In the genomic region with DNA sequence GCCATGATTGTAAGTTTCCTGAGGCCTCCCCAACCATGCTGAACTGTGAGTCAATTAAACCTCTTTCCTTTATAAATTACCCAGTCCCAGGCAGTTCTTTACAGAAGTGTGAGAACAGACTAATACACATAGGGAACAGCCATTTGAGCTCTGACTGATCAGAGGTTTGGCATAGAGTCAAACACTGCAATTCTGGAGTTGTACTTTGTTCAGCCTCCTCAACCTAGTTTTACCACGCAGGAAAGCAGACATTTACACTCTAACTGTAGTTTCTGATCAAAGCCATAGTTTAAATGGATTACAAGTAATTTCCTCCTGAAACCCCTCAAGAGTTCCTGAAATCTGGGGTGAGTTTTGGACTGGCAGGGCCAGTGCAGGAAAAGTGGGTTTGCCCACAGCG, we compare ENCODE assay signal across 23 cellular contexts.
"Had no signal": no experiment of that assay in that cellular context is flagged by ENCODE, and none has a peak within 500 bp of the region (broad histone marks: within the 10 kb centered on the region; RNA-seq: fewer than 3 reads in every experiment).

No MANE protein-coding gene starts in this region.

- H3K36me3 ChIP-seq: neural progenitor cell, ovary, stomach, thoracic aorta, thyroid gland, transverse colon, upper lobe of right lung, uterus had no signal

- H3K4me3 ChIP-seq: neural progenitor cell, ovary, psoas muscle, skin epidermis, stomach, thoracic aorta, thyroid gland, transverse colon, upper lobe of right lung, uterus had no signal

- H3K27me3 ChIP-seq: neural progenitor cell, ovary, stomach, thyroid gland, transverse colon, upper lobe of right lung, uterus had no signal

- DNase-seq: naive thymus-derived CD4-positive, alpha-beta T cell; natural killer cell; occipital lobe; ovary; psoas muscle; right cardiac atrium; stimulated activated CD4-positive, alpha-beta T cell treated with anti-CD3 and anti-CD28 coated beads, Interleukin-15, amount 100 ng/mL, for 24 hours; stimulated activated CD4-positive, alpha-beta T cell treated with anti-CD3 and anti-CD28 coated beads, Interleukin-2, amount 100 ng/mL, for 24 hours; stimulated activated CD4-positive, alpha-beta T cell treated with anti-CD3 and anti-CD28 coated beads, Interleukin-2, amount 100 ng/mL, for 48 hours; stimulated activated CD4-positive, alpha-beta T cell treated with anti-CD3 and anti-CD28 coated beads, Interleukin-4, amount 100 ng/mL, for 24 hours; stimulated activated naive B cell treated with anti-CD40 and anti-IgM and Interleukin-4, amounts not matched to agents 10 μg/mL and 1 μg/mL and 100 μg/mL, for 72 hours; stimulated activated naive CD4-positive, alpha-beta T cell treated with Interleukin-2 at 50 U/mL for 16 hours; stomach; thyroid gland; transverse colon; upper lobe of right lung; uterus had no signal

- H3K9me3 ChIP-seq: ovary, psoas muscle, thoracic aorta, thyroid gland, transverse colon, upper lobe of right lung, uterus had no signal

- H3K4me1 ChIP-seq: parathyroid adenoma, psoas muscle, thyroid gland, uterus had no signal

- ATAC-seq: naive thymus-derived CD4-positive, alpha-beta T cell; natural killer cell; psoas muscle; right cardiac atrium; sciatic nerve; stimulated activated effector memory CD8-positive, alpha-beta T cell treated with anti-CD3 and anti-CD28 coated beads, Interleukin-12 subunit alpha, Interleukin-12 subunit beta, amount 100 ng/mL, for 72 hours; stimulated activated naive B cell treated with anti-CD40 and anti-IgM and Interleukin-4, amounts not matched to agents 10 μg/mL and 1 μg/mL and 100 μg/mL, for 72 hours; upper lobe of right lung had no signal

- H3K27ac ChIP-seq: neural progenitor cell, ovary, parathyroid adenoma, psoas muscle, skin epidermis, stomach, thoracic aorta, thyroid gland, upper lobe of right lung, uterus had no signal
